ENCODE assay signal across 24 cellular contexts in genomic region chr19:11025445-11025844, GRCh38.
DNase-seq lines count a peak whose midpoint lies in the region; ATAC-seq, FAIRE-seq and TF ChIP-seq lines count a peak whose summit lies in the region.
"Had no signal": no experiment of that assay in that cellular context is flagged by ENCODE, and none has a peak within 500 bp of the region (broad histone marks: within the 10 kb centered on the region; RNA-seq: fewer than 3 reads in every experiment).

No MANE protein-coding gene starts in this region.

- H3K9me3 Mint-ChIP-seq in astrocyte (ENCODE audit: unreplicated experiment): no peaks in the 10 kb centered on the region
- no peaks in the 10 kb centered on the region for H3K9me3 Mint-ChIP-seq in osteocyte (ENCODE audit: unreplicated experiment)
- H3K9me3 Mint-ChIP-seq: CD8-positive, alpha-beta T cell had no signal

- no peaks in the 10 kb centered on the region for H3K27me3 ChIP-seq in astrocyte (ENCODE audit: insufficient read depth, low read length)
- no peaks in the 10 kb centered on the region for H3K27me3 ChIP-seq in foreskin keratinocyte
- H3K27me3 ChIP-seq: MG63 had no signal

- H3K9me3 ChIP-seq in astrocyte (ENCODE audit: insufficient read depth, low read depth, low read length): no peaks in the 10 kb centered on the region
- H3K9me3 ChIP-seq: MG63 had no signal

- H3K27ac ChIP-seq in astrocyte (ENCODE audit: low read depth, low read length) (no peak overlapping the region), foreskin keratinocyte (no peak overlapping the region)

- H3K36me3 ChIP-seq in astrocyte (ENCODE audit: insufficient read depth, low read length): peaks cover 28% of the 10 kb centered on the region

- H3K36me3 Mint-ChIP-seq in astrocyte (ENCODE audit: low read depth, unreplicated experiment) (peaks cover 11% of the 10 kb centered on the region), osteocyte (ENCODE audit: unreplicated experiment) (peaks cover 40% of the 10 kb centered on the region)

- no peak for TF ChIP-seq CTCF in astrocyte (IDR thresholded peaks at IDR 0.05; ENCODE audit: insufficient read depth, low read depth, low read length)
- TF ChIP-seq CTCF in osteocyte (IDR thresholded peaks at IDR 0.05): no peak
- no peak for TF ChIP-seq CTCF in foreskin keratinocyte (conservative IDR thresholded peaks at IDR 0.05)

- H3K4me1 ChIP-seq in astrocyte (ENCODE audit: insufficient read depth, low read length) (no peaks in the 10 kb centered on the region), foreskin keratinocyte (no peaks in the 10 kb centered on the region)

- no peak for FAIRE-seq in astrocyte (lab: Jason Lieb, UNC)
- FAIRE-seq: GM12878 had no signal

- peaks cover 40% of the 10 kb centered on the region for H4K20me1 ChIP-seq in astrocyte (ENCODE audit: insufficient read depth, low read length)

- no peak for DNase-seq in astrocyte (ENCODE audit: low read depth)
- peak; percentile 69 for DNase-seq in fibroblast of the conjunctiva (ENCODE audit: low read depth)
- no peak for DNase-seq in osteocyte (ENCODE audit: extremely low spot score, unreplicated experiment)
- DNase-seq in foreskin keratinocyte: no peak
- DNase-seq in NCI-H146 (lab: John Stamatoyannopoulos, UW): no peak
- DNase-seq in GM19240 (ENCODE audit: insufficient read length, low spot score): no peak
- DNase-seq: CD8-positive, alpha-beta T cell; DMS 273 treated with DMSO at 0.1 percent for 48 hours; DMS79; EL; GDM1; GOT3; HCEC 1CT; IMR-90; KG1; MG63; NCI-H1105 treated with DMSO at 0.1 percent for 48 hours; NCI-H2029; NCI-H2227 treated with DMSO at 0.1 percent for 48 hours; NCI-H526 treated with DMSO at 0.1 percent for 48 hours; SHP77 had no signal

- H2AFZ ChIP-seq in astrocyte (ENCODE audit: low read depth, low read length): no peak overlapping the region

- H3K4me2 ChIP-seq in astrocyte (ENCODE audit: low read length): no peak overlapping the region

- no peak for ATAC-seq in foreskin keratinocyte
- ATAC-seq in GM18498 (IDR thresholded peaks at IDR 0.05; ENCODE audit: unreplicated experiment): no peak
- ATAC-seq: CD8-positive, alpha-beta T cell; GM12878; Panc1 had no signal

- no peak overlapping the region for H3K9ac ChIP-seq in astrocyte (ENCODE audit: low read length)

- no peak overlapping the region for H3K4me3 ChIP-seq in astrocyte (ENCODE audit: insufficient read depth, low read depth, low read length)
- H3K4me3 ChIP-seq: GM12878, MG63 had no signal

- no peaks in the 10 kb centered on the region for H3K79me2 ChIP-seq in astrocyte (ENCODE audit: insufficient read depth, low read length)

- H3K27me3 Mint-ChIP-seq in astrocyte (ENCODE audit: low read depth, unreplicated experiment) (no peaks in the 10 kb centered on the region), osteocyte (ENCODE audit: unreplicated experiment) (no peaks in the 10 kb centered on the region)

- H3K4me1 Mint-ChIP-seq in astrocyte (ENCODE audit: low read depth, unreplicated experiment): no peaks in the 10 kb centered on the region
- peaks cover 2% of the 10 kb centered on the region for H3K4me1 Mint-ChIP-seq in osteocyte (ENCODE audit: unreplicated experiment)

- H3K27ac Mint-ChIP-seq in astrocyte (ENCODE audit: unreplicated experiment): peak overlapping the region; percentile 53
- H3K27ac Mint-ChIP-seq in osteocyte (ENCODE audit: unreplicated experiment): peak overlapping the region; percentile 73
- H3K27ac Mint-ChIP-seq: CD8-positive, alpha-beta T cell had no signal

- H3K4me3 Mint-ChIP-seq in astrocyte (ENCODE audit: unreplicated experiment): no peak overlapping the region
- no peak overlapping the region for H3K4me3 Mint-ChIP-seq in osteocyte (ENCODE audit: unreplicated experiment)
- H3K4me3 Mint-ChIP-seq: CD8-positive, alpha-beta T cell had no signal
